ENCODE assay signal across 30 cellular contexts in the genomic region with DNA sequence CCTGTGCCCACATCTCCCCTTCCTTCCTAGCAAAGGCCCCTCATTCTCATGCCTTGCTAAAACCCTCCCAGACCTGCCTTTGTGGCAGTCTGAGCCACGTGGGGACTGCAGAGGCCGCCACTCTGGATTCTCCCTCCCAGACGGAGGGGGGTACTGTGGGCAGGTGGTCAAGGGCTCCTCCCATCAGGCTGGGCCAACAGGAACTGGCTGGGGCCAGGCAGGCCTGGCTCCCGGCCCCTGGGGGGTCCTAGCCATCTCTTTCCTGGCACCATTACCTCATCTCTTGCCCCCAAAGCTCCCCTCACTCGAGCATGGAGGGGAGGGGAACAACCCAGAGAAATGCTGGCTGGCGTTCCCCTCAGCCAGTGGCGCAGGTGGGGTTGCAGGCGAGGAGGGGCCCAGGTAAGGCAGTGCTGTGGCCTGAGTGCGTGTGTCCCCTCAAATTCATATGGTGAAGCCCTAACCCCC.
"Had no signal": no experiment of that assay in that cellular context is flagged by ENCODE, and none has a peak within 500 bp of the region (broad histone marks: within the 10 kb centered on the region; RNA-seq: fewer than 3 reads in every experiment).

No MANE protein-coding gene starts in this region.

- ATAC-seq: activated naive CD4-positive, alpha-beta T cell treated with anti-CD3 and anti-CD28 coated beads, Interleukin-2, amount 50 U/mL, for 72 hours; activated T-cell treated with anti-CD3 and anti-CD28 coated beads, Interleukin-2, amount 50 U/mL, for 4 hours; K562 had no signal

- DNase-seq: activated B cell treated with CpG ODN at 0.5 μM for 24 hours; activated CD4-positive, alpha-beta memory T cell treated with anti-CD3 and anti-CD28 coated beads for 36 hours; activated CD4-positive, alpha-beta T cell treated with anti-CD3 and anti-CD28 coated beads for 4 hours; activated CD4-positive, alpha-beta T cell treated with anti-CD3 and anti-CD28 coated beads, Interleukin-2, amount 50 U/mL, for 1 hour; activated CD4-positive, CD25-positive, alpha-beta regulatory T cell treated with anti-CD3 and anti-CD28 coated beads, Interleukin-2, amount 50 U/mL, for 72 hours; activated CD8-positive, alpha-beta memory T cell treated with anti-CD3 and anti-CD28 coated beads, Interleukin-2, amount 50 U/mL, for 4 hours; activated gamma-delta T cell treated with Interleukin-2 at 50 U/mL for 16 hours; activated naive CD4-positive, alpha-beta T cell treated with anti-CD3 and anti-CD28 coated beads for 36 hours; activated T-cell treated with anti-CD3 and anti-CD28 coated beads for 4 hours; activated T-cell treated with anti-CD3 and anti-CD28 coated beads, Interleukin-2, amount 50 U/mL, for 4 hours; amniotic stem cell; IMR-90; NCI-H1105 treated with DMSO at 0.1 percent for 48 hours; NCI-H1436; NCI-H1694; NCI-H1930; NCI-H2081 treated with DMSO at 0.1 percent for 48 hours; NCI-H345; NCI-H524 treated with DMSO at 0.1 percent for 48 hours; RPMI8226; SW 1271; T-helper 1 cell; T-helper 2 cell; T-helper 9 cell had no signal

- H3K4me1 Mint-ChIP-seq: activated B cell treated with CpG ODN at 0.5 μM for 24 hours had no signal

- H3K4me3 ChIP-seq: ascending aorta, K562, Peyer's patch had no signal

- H3K27ac Mint-ChIP-seq: activated B cell treated with CpG ODN at 0.5 μM for 24 hours; activated CD4-positive, alpha-beta memory T cell treated with anti-CD3 and anti-CD28 coated beads for 36 hours; activated naive CD4-positive, alpha-beta T cell treated with anti-CD3 and anti-CD28 coated beads for 36 hours; activated T-helper 1 cell treated with anti-CD3 and anti-CD28 coated beads, Interleukin-12 subunit alpha, Interleukin-12 subunit beta, Interleukin-2, Interleukin-4 antibody, amounts not matched to agents 30 ng/mL and 10 ng/mL and 1 ng/mL, durations not matched to agents 14 hours and 24 hours and 36 hours had no signal

- H3K27ac ChIP-seq: ascending aorta, Peyer's patch, VCaP had no signal

- H3K4me1 ChIP-seq: ascending aorta, Peyer's patch had no signal

- H3K36me3 ChIP-seq: ascending aorta, Peyer's patch had no signal

- H3K27me3 Mint-ChIP-seq: activated B cell treated with CpG ODN at 0.5 μM for 24 hours; activated CD4-positive, alpha-beta memory T cell treated with anti-CD3 and anti-CD28 coated beads for 36 hours had no signal

- H3K9me3 ChIP-seq: ascending aorta, Peyer's patch had no signal

- H3K9me3 Mint-ChIP-seq: activated B cell treated with CpG ODN at 0.5 μM for 24 hours; activated CD4-positive, alpha-beta memory T cell treated with anti-CD3 and anti-CD28 coated beads for 36 hours; activated naive CD4-positive, alpha-beta T cell treated with anti-CD3 and anti-CD28 coated beads for 36 hours; activated T-cell treated with anti-CD3 and anti-CD28 coated beads, Interleukin-2, amount 50 U/mL, for 4 hours had no signal

- FAIRE-seq: K562 had no signal

- H3K4me3 Mint-ChIP-seq: activated B cell treated with CpG ODN at 0.5 μM for 24 hours; activated CD4-positive, alpha-beta memory T cell treated with anti-CD3 and anti-CD28 coated beads for 36 hours; activated naive CD4-positive, alpha-beta T cell treated with anti-CD3 and anti-CD28 coated beads for 36 hours; activated T-cell treated with anti-CD3 and anti-CD28 coated beads, Interleukin-2, amount 50 U/mL, for 4 hours; activated T-helper 1 cell treated with anti-CD3 and anti-CD28 coated beads, Interleukin-12 subunit alpha, Interleukin-12 subunit beta, Interleukin-2, Interleukin-4 antibody, amounts not matched to agents 30 ng/mL and 10 ng/mL and 1 ng/mL, durations not matched to agents 14 hours and 24 hours and 36 hours had no signal

- H3K36me3 Mint-ChIP-seq: activated CD4-positive, alpha-beta memory T cell treated with anti-CD3 and anti-CD28 coated beads for 36 hours; activated naive CD4-positive, alpha-beta T cell treated with anti-CD3 and anti-CD28 coated beads, Interleukin-2, amount 50 U/mL, for 72 hours had no signal

- H3K27me3 ChIP-seq: ascending aorta, Peyer's patch had no signal
